ENCODE assay signal across 10 cellular contexts in the genomic region with DNA sequence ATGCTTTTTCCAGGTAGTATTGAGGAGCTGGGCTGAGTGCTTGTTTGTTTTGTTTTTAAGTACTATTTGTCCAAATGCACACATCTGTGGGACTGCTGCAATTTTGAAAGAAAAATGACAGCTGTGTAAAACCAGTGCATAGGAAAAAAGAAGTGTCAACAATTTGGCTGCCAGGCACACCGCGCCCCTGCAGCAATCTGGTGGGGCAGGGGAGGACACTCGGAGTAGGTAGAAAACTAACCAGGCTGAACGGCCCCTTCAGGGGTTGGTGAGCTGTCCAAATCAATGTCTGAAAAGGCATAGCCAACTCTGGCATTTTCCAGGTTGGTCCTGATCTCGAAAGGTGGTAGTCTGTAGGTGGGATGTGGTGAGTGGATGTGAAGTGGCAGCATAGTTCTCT. TPM values are rescaled to one million over a fixed set of nuclear protein-coding genes. Genes with fewer than 3 reads are reported as not detected.
DNase-seq lines count a peak whose midpoint lies in the region; ATAC-seq, FAIRE-seq and TF ChIP-seq lines count a peak whose summit lies in the region.
"Had no signal": no experiment of that assay in that cellular context is flagged by ENCODE, and none has a peak within 500 bp of the region (broad histone marks: within the 10 kb centered on the region; RNA-seq: fewer than 3 reads in every experiment).

No MANE protein-coding gene starts in this region.

- DNase-seq in Ammon's horn (ENCODE audit: low spot score) (peak; percentile 1), PC-3 (peak; percentile 36), endothelial cell (ENCODE audit: low spot score) (no peak), small intestine (no peak), lower leg skin (ENCODE audit: low spot score in 2 of 2) (no peak), WERI-Rb-1 (no peak)
- DNase-seq: NCI-H1694 had no signal

- no peak for TF ChIP-seq POLR2A in lower leg skin (IDR thresholded peaks at IDR 0.05)

- H3K9me3 Mint-ChIP-seq in endothelial cell (ENCODE audit: unreplicated experiment) (no peaks in the 10 kb centered on the region), nephron (peaks cover 8% of the 10 kb centered on the region)

- H3K4me3 Mint-ChIP-seq in endothelial cell (ENCODE audit: unreplicated experiment) (peak overlapping the region; percentile 93), nephron (peak overlapping the region; percentile 84 to 94 (median 91))

- H2AFZ ChIP-seq in PC-3 (ENCODE audit: low read length), result peak overlapping the region; percentile 93; the same call in 1 of the 2 replicates

- H3K9me3 ChIP-seq in PC-3 (ENCODE audit: low read length), result no peaks in the 10 kb centered on the region
- H3K9me3 ChIP-seq in small intestine (ENCODE audit: control insufficient read depth, low read depth), result no peaks in the 10 kb centered on the region
- no peaks in the 10 kb centered on the region for H3K9me3 ChIP-seq in WERI-Rb-1 (ENCODE audit: severe bottlenecking)

- H3K4me2 ChIP-seq in PC-3 (ENCODE audit: low read length), result peak overlapping the region; percentile 83

- H3K4me1 ChIP-seq in PC-3 (ENCODE audit: insufficient read depth, low read length) (peaks cover 14% of the 10 kb centered on the region; the same call in 1 of the 2 replicates), small intestine (ENCODE audit: control insufficient read depth in 2 of 2, insufficient read depth in 1 of 2, low read depth in 1 of 2, low read length in 1 of 2) (no peaks in the 10 kb centered on the region)

- no peaks in the 10 kb centered on the region for H3K27me3 ChIP-seq in PC-3 (ENCODE audit: low read length)
- peaks cover 0 to 1% of the 10 kb centered on the region in 2 donors for H3K27me3 ChIP-seq in small intestine (ENCODE audit: control insufficient read depth in 2 of 2, insufficient read depth in 2 of 2, low read length in 2 of 2)
- peaks cover 70% of the 10 kb centered on the region for H3K27me3 ChIP-seq in WERI-Rb-1 (ENCODE audit: insufficient read depth, low read depth, severe bottlenecking)

- H3K36me3 ChIP-seq in PC-3 (ENCODE audit: low read depth, low read length), result no peaks in the 10 kb centered on the region
- H3K36me3 ChIP-seq in small intestine (ENCODE audit: control insufficient read depth in 2 of 2, insufficient read depth in 2 of 2, low read length in 2 of 2), result no peaks in the 10 kb centered on the region
- H3K36me3 ChIP-seq in WERI-Rb-1, result no peaks in the 10 kb centered on the region

- H3K4me1 Mint-ChIP-seq in endothelial cell (ENCODE audit: unreplicated experiment) (peaks cover 13% of the 10 kb centered on the region), nephron (peaks cover 11% of the 10 kb centered on the region)

- no peaks in the 10 kb centered on the region for H3F3A ChIP-seq in PC-3 (ENCODE audit: low read length, unreplicated experiment)

- CTCF ChIA-PET in PC-3 (lab: Charles Lee), result interaction anchor here (1.2 kb wide), 1 partner anchor 139 kb away, joined by 3 read pairs; no protein-coding TSS in a partner anchor

- ATAC-seq in PC-3 (peak; percentile 33), HG03442 (IDR thresholded peaks at IDR 0.05; ENCODE audit: unreplicated experiment) (no peak)

- peak overlapping the region; percentile 93 for H3K9ac ChIP-seq in PC-3 (ENCODE audit: low read length)

- BruUV-seq in PC-3 (replicated peaks; lab: Mats Ljungman, UMichigan), result no TSS peak

- H3K4me3 ChIP-seq in PC-3 (ENCODE audit: low read length) (peak overlapping the region; percentile 99), small intestine (ENCODE audit: low read depth in 1 of 2, low read length in 2 of 2) (no peak overlapping the region), lower leg skin (ENCODE audit: low read depth, poor library complexity, severe bottlenecking) (no peak overlapping the region), WERI-Rb-1 (ENCODE audit: low read depth, low read length) (no peak overlapping the region)

- POLR2A ChIA-PET in PC-3 (lab: Charles Lee; ENCODE audit: unreplicated experiment), result interaction anchor here (0.5 kb wide), 1 partner anchor 16 kb away, joined by 4 read pairs; no protein-coding TSS in a partner anchor

- no peak for FAIRE-seq in small intestine (lab: Jason Lieb, UNC)
- FAIRE-seq: GM19239 had no signal

- no peak overlapping the region for H3K27ac ChIP-seq in PC-3 (ENCODE audit: low read length)
- no peak overlapping the region for H3K27ac ChIP-seq in small intestine (ENCODE audit: low read depth in 1 of 2, low read length in 1 of 2)
- no peak overlapping the region for H3K27ac ChIP-seq in WERI-Rb-1

- no peak for TF ChIP-seq CTCF in PC-3 (conservative IDR thresholded peaks at IDR 0.05; ENCODE audit: low read depth, low read length)
- TF ChIP-seq CTCF in endothelial cell (IDR thresholded peaks at IDR 0.05; ENCODE audit: unreplicated experiment), result no peak
- TF ChIP-seq CTCF in nephron (IDR thresholded peaks at IDR 0.05; ENCODE audit: unreplicated experiment in 3 of 3), result no peak
- no peak for TF ChIP-seq CTCF in lower leg skin (IDR thresholded peaks at IDR 0.05)
- TF ChIP-seq CTCF in WERI-Rb-1 (IDR thresholded peaks at IDR 0.05; ENCODE audit: low read depth, low read length), result no peak

- H3K27me3 Mint-ChIP-seq in endothelial cell (ENCODE audit: unreplicated experiment) (peaks cover 6% of the 10 kb centered on the region), nephron (ENCODE audit: low read depth) (no peaks in the 10 kb centered on the region)

- intact Hi-C loops in PC-3 (cut with micrococcal nuclease), result loop anchor here (2.0 to 10.0 kb wide), 4 partner anchors 45 to 261 kb away; no protein-coding TSS in a partner anchor
- intact Hi-C loops in lower leg skin (cut with DNase I; ENCODE audit: low total_unique reads), result no loop called here

- H3K27ac Mint-ChIP-seq in endothelial cell (ENCODE audit: unreplicated experiment) (no peak overlapping the region), nephron (peak overlapping the region in 1 of 3 experiments; percentile 74)

- H3K36me3 Mint-ChIP-seq in endothelial cell (ENCODE audit: low read depth, unreplicated experiment) (no peaks in the 10 kb centered on the region), nephron (ENCODE audit: low read depth) (no peaks in the 10 kb centered on the region)

- no peaks in the 10 kb centered on the region for H3K9me2 ChIP-seq in PC-3 (replicated peaks; ENCODE audit: low read length)

- H3K79me2 ChIP-seq in PC-3 (ENCODE audit: low read length), result peaks cover 35% of the 10 kb centered on the region

- WGBS in small intestine, 3 donors, result 73 to 90% (median 78%) methylated on average over 5 of the region's 5 CpGs
- 64 to 69% methylated on average over 5 of the region's 5 CpGs for WGBS in lower leg skin, 2 donors

- H4K20me1 ChIP-seq in PC-3 (ENCODE audit: low read length), result no peaks in the 10 kb centered on the region

RNA-seq across cellular contexts. Expression of a gene that starts 1.1 kb away (rescaled TPM):
- total RNA-seq in PC-3 (2014; rRNA removed) (40.6 and 45.5 TPM in 2 replicates), endothelial cell (ENCODE audit: unreplicated experiment) (38.1 TPM), lower leg skin (10 to 100 TPM in 1 of 4 donors, 1 to 10 TPM in 3; 3.8 to 11.1 (median 9.3) TPM)
- 1 to 10 TPM in 2 of 3 donors, not detected in 1; 1.9 to 9.0 TPM for polyA plus RNA-seq in small intestine

Comparison
In these comparisons a context has a peak if more than half of its experiments do, and no peak if none do; other contexts are left out.
1. DNase-seq: peak in Ammon's horn (single experiment) and PC-3 (single experiment); none in endothelial cell (single experiment), small intestine (single experiment), lower leg skin (0 of 2) and WERI-Rb-1 (single experiment).